19 cellular contexts compared by ENCODE assay signal in the genomic region with DNA sequence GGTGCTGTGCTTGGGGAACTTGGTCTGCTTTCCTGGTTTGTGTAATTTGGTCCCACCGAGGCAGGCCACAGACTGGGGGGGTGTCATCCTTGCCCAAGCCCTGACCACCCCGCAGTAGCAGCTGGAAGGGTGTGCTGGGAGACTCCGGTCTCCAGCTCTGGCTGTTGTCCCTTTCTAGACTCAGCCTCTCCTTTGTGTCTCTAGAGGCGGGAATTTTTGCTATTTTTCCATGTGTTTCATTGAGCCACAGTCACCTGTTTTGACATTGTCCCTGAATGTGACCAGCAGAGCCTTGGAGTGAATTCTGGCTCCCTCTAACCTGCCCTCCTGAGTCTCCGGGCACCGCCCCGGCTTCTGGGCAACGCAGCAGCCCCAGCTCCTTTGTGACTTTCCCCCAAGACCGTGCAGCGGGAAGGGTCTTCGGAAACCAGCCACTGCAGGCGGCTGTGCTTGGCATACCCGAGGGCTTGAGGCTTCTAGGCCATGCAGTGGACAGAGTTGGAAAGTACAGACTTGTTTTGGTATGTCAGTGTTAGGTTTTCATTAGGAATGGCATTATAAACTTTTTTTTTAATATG.
A peak's percentile ranks its signal among the peaks of the same experiment; 100 is the strongest.
DNase-seq lines count a peak whose midpoint lies in the region; ATAC-seq and TF ChIP-seq lines count a peak whose summit lies in the region.
"Had no signal": no experiment of that assay in that cellular context is flagged by ENCODE, and none has a peak within 500 bp of the region (broad histone marks: within the 10 kb centered on the region; RNA-seq: fewer than 3 reads in every experiment).

No MANE protein-coding gene starts in this region.

- TF ChIP-seq CTCF in mesothelial cell of epicardium (IDR thresholded peaks at IDR 0.05; ENCODE audit: unreplicated experiment): no peak
- TF ChIP-seq CTCF in type B pancreatic cell (conservative IDR thresholded peaks at IDR 0.05): no peak
- no peak for TF ChIP-seq CTCF in MCF 10A (IDR thresholded peaks at IDR 0.05; ENCODE audit: unreplicated experiment)

- H3K4me3 Mint-ChIP-seq in T-helper 17 cell: peak overlapping the region; percentile 63
- peak overlapping the region; percentile 47 for H3K4me3 Mint-ChIP-seq in mesothelial cell of epicardium
- H3K4me3 Mint-ChIP-seq in type B pancreatic cell: peak overlapping the region; percentile 49
- H3K4me3 Mint-ChIP-seq in MCF 10A (ENCODE audit: unreplicated experiment): no peak overlapping the region
- H3K4me3 Mint-ChIP-seq: CD4-positive, CD25-positive, alpha-beta regulatory T cell; CD8-positive, alpha-beta memory T cell had no signal

- peaks cover 2% of the 10 kb centered on the region for H3K4me1 Mint-ChIP-seq in T-helper 17 cell
- H3K4me1 Mint-ChIP-seq in mesothelial cell of epicardium: no peaks in the 10 kb centered on the region
- peaks cover 4% of the 10 kb centered on the region for H3K4me1 Mint-ChIP-seq in type B pancreatic cell (ENCODE audit: unreplicated experiment)
- H3K4me1 Mint-ChIP-seq in MCF 10A (ENCODE audit: insufficient read depth, unreplicated experiment): no peaks in the 10 kb centered on the region

- H3K9me3 ChIP-seq in T-helper 17 cell (ENCODE audit: control insufficient read depth, low read length, poor library complexity, severe bottlenecking): no peaks in the 10 kb centered on the region
- H3K9me3 ChIP-seq: BE2C had no signal

- DNase-seq in H7 (peak; percentile 61), T-helper 17 cell (no peak), mesothelial cell of epicardium (ENCODE audit: low spot score in 2 of 2, unreplicated experiment in 2 of 2) (no peak), type B pancreatic cell (ENCODE audit: extremely low spot score, unreplicated experiment) (no peak), MCF 10A (ENCODE audit: unreplicated experiment) (no peak), middle frontal gyrus (ENCODE audit: extremely low spot score, low spot score) (no peak)
- DNase-seq: ACHN; BE2C; C1 segment of cervical spinal cord; CD4-positive, CD25-positive, alpha-beta regulatory T cell; CD8-positive, alpha-beta memory T cell; COR-L47; DMS 273 treated with DMSO at 0.1 percent for 48 hours; DMS53; DND-41; EL; GOT3; HCEC 1CT had no signal

- H3K4me3 ChIP-seq in H7 (ENCODE audit: insufficient read depth, low read depth, low read length): no peak overlapping the region

- H3K9me3 Mint-ChIP-seq in mesothelial cell of epicardium (peaks cover 4% of the 10 kb centered on the region), type B pancreatic cell (no peaks in the 10 kb centered on the region), MCF 10A (ENCODE audit: unreplicated experiment) (no peaks in the 10 kb centered on the region)
- H3K9me3 Mint-ChIP-seq: CD8-positive, alpha-beta memory T cell had no signal

- H3K27me3 Mint-ChIP-seq in T-helper 17 cell: peaks cover 60% of the 10 kb centered on the region
- H3K27me3 Mint-ChIP-seq in mesothelial cell of epicardium (ENCODE audit: low read depth): peaks cover 49% of the 10 kb centered on the region
- peaks cover 44% of the 10 kb centered on the region for H3K27me3 Mint-ChIP-seq in type B pancreatic cell
- H3K27me3 Mint-ChIP-seq in MCF 10A (ENCODE audit: insufficient read depth, unreplicated experiment): no peaks in the 10 kb centered on the region

- BruUV-seq in MCF 10A (replicated peaks; lab: Mats Ljungman, UMichigan): no TSS peak

- POLR2A ChIA-PET in MCF 10A (lab: Yijun Ruan, JAX): no interaction called here

- no peaks in the 10 kb centered on the region for H3K36me3 ChIP-seq in H7 (replicated peaks; ENCODE audit: control insufficient read depth, insufficient read depth, low read length)
- H3K36me3 ChIP-seq: BE2C had no signal

- intact Hi-C loops in MCF 10A (cut with micrococcal nuclease): no loop called here

- peaks cover 22% of the 10 kb centered on the region for H3K27me3 ChIP-seq in H7 (ENCODE audit: control insufficient read depth, insufficient read depth, low read length)

- ATAC-seq in T-helper 17 cell (no peak), HG03139 (IDR thresholded peaks at IDR 0.05; ENCODE audit: unreplicated experiment) (no peak)

- H3K36me3 Mint-ChIP-seq in T-helper 17 cell (ENCODE audit: low read depth) (peaks cover 7% of the 10 kb centered on the region), mesothelial cell of epicardium (no peaks in the 10 kb centered on the region), type B pancreatic cell (no peaks in the 10 kb centered on the region), MCF 10A (ENCODE audit: insufficient read depth, unreplicated experiment) (no peaks in the 10 kb centered on the region)
- H3K36me3 Mint-ChIP-seq: CD4-positive, CD25-positive, alpha-beta regulatory T cell; CD8-positive, alpha-beta memory T cell had no signal

- CTCF ChIA-PET in MCF 10A (lab: Yijun Ruan, JAX): no interaction called here

- no peak overlapping the region for H3K27ac Mint-ChIP-seq in T-helper 17 cell
- H3K27ac Mint-ChIP-seq in mesothelial cell of epicardium: no peak overlapping the region
- H3K27ac Mint-ChIP-seq in type B pancreatic cell: no peak overlapping the region
- H3K27ac Mint-ChIP-seq in MCF 10A (ENCODE audit: low read depth, unreplicated experiment): no peak overlapping the region
- H3K27ac Mint-ChIP-seq: CD4-positive, CD25-positive, alpha-beta regulatory T cell; CD8-positive, alpha-beta memory T cell had no signal
